8 cellular contexts compared by ENCODE assay signal in genomic region chrX:148500428-148501120, GRCh38. TPM values are rescaled to one million over a fixed set of nuclear protein-coding genes. Genes with fewer than 3 reads are reported as not detected.
DNase-seq lines count a peak whose midpoint lies in the region; ATAC-seq and TF ChIP-seq lines count a peak whose summit lies in the region.

TSS of gene AFF2 (plus strand) at chrX:148500617. CDS start at chrX:148501098, 481 bp downstream.

- in situ Hi-C loops in mammary epithelial cell (cut with MboI; ENCODE audit: low sequenced_read_pairs in 2 of 2): no loop called here

- DNase-seq in T-helper 22 cell (ENCODE audit: low read depth) (peak; percentile 7), mammary epithelial cell (peak; percentile 1), left kidney (ENCODE audit: low read depth, low spot score) (peak; percentile 84), NCI-H187 treated with DMSO at 0.1 percent for 48 hours (lab: John Stamatoyannopoulos, UW) (no peak), middle frontal gyrus (ENCODE audit: extremely low spot score, low spot score) (no peak)
- peak in 2 of 3 experiments; percentile 28 to 47 for DNase-seq in stimulated activated CD4-positive, alpha-beta T cell treated with anti-CD3 and anti-CD28 coated beads, TNF-alpha, amount 100 ng/mL, for 24 hours (ENCODE audit: low read depth in 3 of 3)

- CTCF ChIA-PET in mammary epithelial cell (lab: Charles Lee; ENCODE audit: low non-redundant PET): no interaction called here

- no peaks in the 10 kb centered on the region for H3K79me2 ChIP-seq in mammary epithelial cell (ENCODE audit: insufficient read depth, low read length)

- intact Hi-C loops in mammary epithelial cell (cut with micrococcal nuclease): no loop called here

- H3K9me3 ChIP-seq in mammary epithelial cell (replicated peaks; ENCODE audit: insufficient read depth, low read length): peaks cover 2% of the 10 kb centered on the region

- H3K4me2 ChIP-seq in mammary epithelial cell (ENCODE audit: insufficient read depth, low read depth, low read length): peak within 1 kb of the TSS; percentile 85

- no peak within 1 kb of the TSS for H3K27ac ChIP-seq in mammary epithelial cell (ENCODE audit: insufficient read depth, low read depth, low read length)

- H3K4me1 ChIP-seq in mammary epithelial cell (ENCODE audit: insufficient read depth, low read length): peaks cover 4% of the 10 kb centered on the region

- peak; percentile 61 for ATAC-seq in GM18511 (IDR thresholded peaks at IDR 0.05; ENCODE audit: unreplicated experiment)
- ATAC-seq in HG03521 (IDR thresholded peaks at IDR 0.05; ENCODE audit: unreplicated experiment): peak; percentile 55

- H3K4me3 ChIP-seq in mammary epithelial cell (replicated peaks in 1 of 3; ENCODE audit: insufficient read depth in 1 of 3, low read depth in 2 of 3, low read length in 3 of 3): peak within 1 kb of the TSS; percentile 39 to 51 (median 49)

- BruUV-seq in mammary epithelial cell (replicated peaks; lab: Mats Ljungman, UMichigan): no TSS peak

- no peaks in the 10 kb centered on the region for H4K20me1 ChIP-seq in mammary epithelial cell (ENCODE audit: insufficient read depth, low read length)

- TF ChIP-seq CTCF in mammary epithelial cell (conservative IDR thresholded peaks at IDR 0.05 in 1 of 2, IDR thresholded peaks at IDR 0.05 in 1 of 2; ENCODE audit: extremely low read depth in 1 of 2, insufficient read depth in 1 of 2, low read depth in 1 of 2, low read length in 2 of 2): no peak

- no peaks in the 10 kb centered on the region for H3K36me3 ChIP-seq in mammary epithelial cell (ENCODE audit: insufficient read depth, low read length)

- WGBS in mammary epithelial cell (ENCODE audit: low coverage, missing lambda C conversion rate): 42% methylated on average over 2 of the region's 98 CpGs

- peaks cover 6% of the 10 kb centered on the region for H3K27me3 ChIP-seq in mammary epithelial cell (ENCODE audit: insufficient read depth, low read length)

- dilution Hi-C loops in mammary epithelial cell (cut with HindIII; ENCODE audit: low sequenced_read_pairs): no loop called here

- H2AFZ ChIP-seq in mammary epithelial cell (ENCODE audit: low read depth, low read length): peak within 1 kb of the TSS; percentile 79

- H3K9ac ChIP-seq in mammary epithelial cell (ENCODE audit: insufficient read depth, low read length): no peak within 1 kb of the TSS

RNA-seq across cellular contexts. Expression of gene AFF2, which starts in this region (rescaled TPM):
- total RNA-seq in mammary epithelial cell: 10 to 100 TPM in 1 of 2 donors, 1 to 10 TPM in 1; 1.8 to 22.3 TPM
- 0.14 TPM for polyA plus RNA-seq in mammary epithelial cell
- not detected for polyA minus RNA-seq in mammary epithelial cell

Comparison
In these comparisons a context has a peak if more than half of its experiments do, and no peak if none do; other contexts are left out.
1. DNase-seq: peak in T-helper 22 cell (single experiment), mammary epithelial cell (single experiment), left kidney (single experiment) and stimulated activated CD4-positive, alpha-beta T cell treated with anti-CD3 and anti-CD28 coated beads, TNF-alpha, amount 100 ng/mL, for 24 hours (2 of 3); none in NCI-H187 treated with DMSO at 0.1 percent for 48 hours (single experiment) and middle frontal gyrus (single experiment).